Comparison of ENCODE assay signal across 13 cellular contexts in the genomic region with DNA sequence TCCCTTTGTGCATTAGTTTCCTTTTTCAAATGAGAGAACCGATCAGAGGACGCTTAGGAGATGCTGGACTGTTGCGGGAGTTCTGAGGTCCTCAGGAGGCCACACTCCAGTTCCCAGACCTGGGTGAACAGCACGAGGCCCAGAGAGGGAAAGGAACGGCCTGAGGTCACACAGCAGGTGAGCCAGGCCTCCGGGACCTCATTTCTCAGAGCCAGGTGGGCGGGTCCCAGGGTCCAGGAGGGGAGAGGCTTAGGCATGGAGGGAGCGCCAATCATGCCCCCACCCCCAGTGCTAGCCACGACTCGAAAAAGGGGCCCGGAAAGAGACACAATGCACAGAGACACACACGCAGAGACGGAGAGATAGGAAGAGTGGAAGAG. TPM values are rescaled to one million over a fixed set of nuclear protein-coding genes. Genes with fewer than 3 reads are reported as not detected.
DNase-seq lines count a peak whose midpoint lies in the region; ATAC-seq, FAIRE-seq and TF ChIP-seq lines count a peak whose summit lies in the region.
"Had no signal": no experiment of that assay in that cellular context is flagged by ENCODE, and none has a peak within 500 bp of the region (broad histone marks: within the 10 kb centered on the region; RNA-seq: fewer than 3 reads in every experiment).

No MANE protein-coding gene starts in this region.

- H3K4me3 Mint-ChIP-seq in astrocyte (ENCODE audit: unreplicated experiment) (no peak overlapping the region), nephron (peak overlapping the region; percentile 47 to 66 (median 47))

- no peaks in the 10 kb centered on the region for H3K9me3 ChIP-seq in astrocyte (ENCODE audit: insufficient read depth, low read depth, low read length)
- H3K9me3 ChIP-seq: breast epithelium had no signal

- H3K4me1 ChIP-seq in astrocyte (ENCODE audit: insufficient read depth, low read length) = peaks cover 3% of the 10 kb centered on the region

- no peak for FAIRE-seq in astrocyte (lab: Jason Lieb, UNC)
- FAIRE-seq: small intestine had no signal

- H3K36me3 Mint-ChIP-seq in astrocyte (ENCODE audit: low read depth, unreplicated experiment) = peaks cover 3% of the 10 kb centered on the region
- H3K36me3 Mint-ChIP-seq in nephron (ENCODE audit: low read depth) = peaks cover 2% of the 10 kb centered on the region
- H3K36me3 Mint-ChIP-seq: immature natural killer cell had no signal

- peak overlapping the region; percentile 29 for H3K4me2 ChIP-seq in astrocyte (ENCODE audit: low read length)

- H3K36me3 ChIP-seq in H7 (replicated peaks; ENCODE audit: control insufficient read depth, insufficient read depth, low read length) (no peaks in the 10 kb centered on the region), astrocyte (ENCODE audit: insufficient read depth, low read length) (no peaks in the 10 kb centered on the region)
- H3K36me3 ChIP-seq: breast epithelium had no signal

- H3K79me2 ChIP-seq in astrocyte (ENCODE audit: insufficient read depth, low read length) = no peaks in the 10 kb centered on the region

- H3K27me3 ChIP-seq in H7 (ENCODE audit: control insufficient read depth, insufficient read depth, low read length) (peaks cover 37% of the 10 kb centered on the region), astrocyte (ENCODE audit: insufficient read depth, low read length) (peaks cover 15% of the 10 kb centered on the region)

- H2AFZ ChIP-seq in astrocyte (ENCODE audit: low read depth, low read length) = no peak overlapping the region

- H3K9me3 Mint-ChIP-seq in astrocyte (ENCODE audit: unreplicated experiment) (peaks cover 1% of the 10 kb centered on the region), nephron (no peaks in the 10 kb centered on the region)
- H3K9me3 Mint-ChIP-seq: immature natural killer cell had no signal

- H3K4me3 ChIP-seq in H7 (ENCODE audit: insufficient read depth, low read depth, low read length) (peak overlapping the region; percentile 29), astrocyte (ENCODE audit: insufficient read depth, low read depth, low read length) (no peak overlapping the region)

- no peak for TF ChIP-seq CTCF in astrocyte (IDR thresholded peaks at IDR 0.05; ENCODE audit: insufficient read depth, low read depth, low read length)
- no peak for TF ChIP-seq CTCF in nephron (IDR thresholded peaks at IDR 0.05; ENCODE audit: unreplicated experiment in 3 of 3)

- no peak for ATAC-seq in GM18873 (IDR thresholded peaks at IDR 0.05; ENCODE audit: low FRiP score, unreplicated experiment)
- ATAC-seq: esophagus mucosa had no signal

- H3K9ac ChIP-seq in astrocyte (ENCODE audit: low read length) = no peak overlapping the region

- peaks cover 9% of the 10 kb centered on the region for H4K20me1 ChIP-seq in astrocyte (ENCODE audit: insufficient read depth, low read length)

- no peak overlapping the region for H3K27ac ChIP-seq in astrocyte (ENCODE audit: low read depth, low read length)
- H3K27ac ChIP-seq: breast epithelium had no signal

- H3K27me3 Mint-ChIP-seq in astrocyte (ENCODE audit: low read depth, unreplicated experiment) (peaks cover 35% of the 10 kb centered on the region), nephron (ENCODE audit: low read depth) (peaks cover 57% of the 10 kb centered on the region)

- H3K27ac Mint-ChIP-seq in astrocyte (ENCODE audit: unreplicated experiment) (peak overlapping the region; percentile 18), nephron (no peak overlapping the region)
- H3K27ac Mint-ChIP-seq: immature natural killer cell had no signal

- no peak for DNase-seq in H7
- no peak for DNase-seq in astrocyte (ENCODE audit: low read depth)
- DNase-seq in germinal center (ENCODE audit: low spot score) = no peak
- no peak for DNase-seq in COLO668 (lab: John Stamatoyannopoulos, UW; ENCODE audit: unreplicated experiment)
- DNase-seq: activated T-cell treated with anti-CD3 and anti-CD28 coated beads for 4 hours, immature natural killer cell, NCI-H2171 treated with DMSO at 0.1 percent for 48 hours had no signal

- H3K4me1 Mint-ChIP-seq in astrocyte (ENCODE audit: low read depth, unreplicated experiment) (no peaks in the 10 kb centered on the region), nephron (peaks cover 8% of the 10 kb centered on the region)

RNA-seq across cellular contexts. Expression of a gene that starts 1.8 kb away (rescaled TPM):
- total RNA-seq in H7 (2014; rRNA removed; shearing (Covaris generic)) = 0.17 and 0.52 TPM in 2 replicates
- total RNA-seq in astrocyte = not detected in 2 replicates
- total RNA-seq: breast epithelium, esophagus mucosa, LHCN-M2 had no signal

RNA-seq across cellular contexts. Expression of a gene that starts 26.6 kb away (rescaled TPM):
- 8.5 and 9.8 TPM in 2 replicates for total RNA-seq in H7 (2014; rRNA removed; shearing (Covaris generic))
- total RNA-seq in astrocyte = 5.5 and 7.6 TPM in 2 replicates

RNA-seq across cellular contexts. Expression of a gene that starts 43.6 kb away (rescaled TPM):
- total RNA-seq in H7 (2014; rRNA removed; shearing (Covaris generic)) = 97.7 and 108 TPM in 2 replicates
- 405 and 431 TPM in 2 replicates for total RNA-seq in astrocyte

RNA-seq across cellular contexts. Expression of a gene that starts 44.2 kb away (rescaled TPM):
- 0.66 and 1.4 TPM in 2 replicates for total RNA-seq in H7 (2014; rRNA removed; shearing (Covaris generic))
- total RNA-seq in astrocyte = 0.62 and 0.66 TPM in 2 replicates
- total RNA-seq: esophagus mucosa had no signal

RNA-seq across cellular contexts. Expression of a gene that starts 49.9 kb away (rescaled TPM):
- total RNA-seq in H7 (2014; rRNA removed; shearing (Covaris generic)) = 72.4 and 77.5 TPM in 2 replicates
- total RNA-seq in astrocyte = 17.8 and 21.9 TPM in 2 replicates
